8 cellular contexts compared by ENCODE assay signal in genomic region chr17:979539-980405, GRCh38. TPM values are rescaled to one million over a fixed set of nuclear protein-coding genes. Genes with fewer than 3 reads are reported as not detected.
DNase-seq lines count a peak whose midpoint lies in the region; ATAC-seq and TF ChIP-seq lines count a peak whose summit lies in the region.

NXN (minus strand) TSS chr17:979776.

- H3K9me3 ChIP-seq in heart right ventricle = no peaks in the 10 kb centered on the region

- H3K79me2 ChIP-seq in KMS-11 (ENCODE audit: insufficient read depth, low read depth) = no peaks in the 10 kb centered on the region

- H3K4me1 ChIP-seq in KMS-11 (ENCODE audit: low read depth, poor library complexity, severe bottlenecking) = peaks cover 6% of the 10 kb centered on the region
- H3K4me1 ChIP-seq in heart right ventricle = peaks cover 4 to 52% (median 37%) of the 10 kb centered on the region in 9 donors

- no peaks in the 10 kb centered on the region for H3K36me3 ChIP-seq in KMS-11 (ENCODE audit: insufficient read depth)
- H3K36me3 ChIP-seq in heart right ventricle = no peaks in the 10 kb centered on the region

- no peak within 1 kb of the TSS for H3K27ac ChIP-seq in KMS-11
- peak within 1 kb of the TSS; percentile 43 to 84 (median 80) for H3K27ac ChIP-seq in heart right ventricle

- no peak within 1 kb of the TSS for H3K4me3 ChIP-seq in KMS-11 (IDR thresholded peaks at IDR 0.05; ENCODE audit: insufficient read depth, low read depth, low read length)
- H3K4me3 ChIP-seq in heart right ventricle = peak within 1 kb of the TSS; percentile 49 to 94 (median 81)

- H3K4me2 ChIP-seq in KMS-11 = peak within 1 kb of the TSS; percentile 45; the same call in 1 of the 2 replicates

- no peak within 1 kb of the TSS for H3K9ac ChIP-seq in KMS-11

- H3K27me3 ChIP-seq in KMS-11 (ENCODE audit: insufficient read depth, low read depth) = peaks cover 38% of the 10 kb centered on the region
- H3K27me3 ChIP-seq in heart right ventricle = peaks cover 0 to 25% (median 0%) of the 10 kb centered on the region in 7 donors

- 1 to 2% methylated on average over 34 to 91 of the region's 94 CpGs for WGBS in heart right ventricle, 2 donors

- H3K4me3 Mint-ChIP-seq in activated naive CD8-positive, alpha-beta T cell treated with anti-CD3 and anti-CD28 coated beads, Interleukin-2, amount 50 U/mL, for 24 hours = peak within 1 kb of the TSS; percentile 71
- H3K4me3 Mint-ChIP-seq in progenitor cell of endocrine pancreas (ENCODE audit: low read depth) (peak within 1 kb of the TSS; percentile 89), type B pancreatic cell (peak within 1 kb of the TSS; percentile 93)

- peak; percentile 64 for ATAC-seq in GM21528 (IDR thresholded peaks at IDR 0.05; ENCODE audit: low FRiP score, unreplicated experiment)
- peak; percentile 69 for ATAC-seq in activated naive CD8-positive, alpha-beta T cell treated with anti-CD3 and anti-CD28 coated beads, Interleukin-2, amount 50 U/mL, for 24 hours
- ATAC-seq in heart right ventricle = peak; percentile 81 to 97 (median 94)

- intact Hi-C loops in heart right ventricle (cut with DNase I) = loop anchor here (1.0 to 10.0 kb wide), 13 partner anchors 42 to 567 kb away; a partner anchor contains a TSS

- no peak within 1 kb of the TSS for H3K27ac Mint-ChIP-seq in activated naive CD8-positive, alpha-beta T cell treated with anti-CD3 and anti-CD28 coated beads, Interleukin-2, amount 50 U/mL, for 24 hours
- H3K27ac Mint-ChIP-seq in progenitor cell of endocrine pancreas (peak within 1 kb of the TSS; percentile 95), type B pancreatic cell (peak within 1 kb of the TSS; percentile 83)

- no peaks in the 10 kb centered on the region for H3K36me3 Mint-ChIP-seq in activated naive CD8-positive, alpha-beta T cell treated with anti-CD3 and anti-CD28 coated beads, Interleukin-2, amount 50 U/mL, for 24 hours (ENCODE audit: low read depth)
- H3K36me3 Mint-ChIP-seq in progenitor cell of endocrine pancreas (ENCODE audit: insufficient read depth) = no peaks in the 10 kb centered on the region
- H3K36me3 Mint-ChIP-seq in type B pancreatic cell = peaks cover 6% of the 10 kb centered on the region

- H3K27me3 Mint-ChIP-seq in activated naive CD8-positive, alpha-beta T cell treated with anti-CD3 and anti-CD28 coated beads, Interleukin-2, amount 50 U/mL, for 24 hours = peaks cover 33% of the 10 kb centered on the region
- H3K27me3 Mint-ChIP-seq in progenitor cell of endocrine pancreas (peaks cover 7% of the 10 kb centered on the region), type B pancreatic cell (no peaks in the 10 kb centered on the region)

- H4K20me1 ChIP-seq in KMS-11 (ENCODE audit: insufficient read depth) = no peaks in the 10 kb centered on the region

- TF ChIP-seq CTCF in KMS-11 (conservative IDR thresholded peaks at IDR 0.05; ENCODE audit: low read depth, low read length) = no peak
- peak in 5 of 9 donors; percentile 16 to 53 (median 38) for TF ChIP-seq CTCF in heart right ventricle (IDR thresholded peaks at IDR 0.05)
- TF ChIP-seq CTCF in progenitor cell of endocrine pancreas (IDR thresholded peaks at IDR 0.05; ENCODE audit: unreplicated experiment) = peak; percentile 40
- TF ChIP-seq CTCF in type B pancreatic cell (conservative IDR thresholded peaks at IDR 0.05) = peak; percentile 22

- peaks cover 16% of the 10 kb centered on the region for H3K4me1 Mint-ChIP-seq in activated naive CD8-positive, alpha-beta T cell treated with anti-CD3 and anti-CD28 coated beads, Interleukin-2, amount 50 U/mL, for 24 hours
- H3K4me1 Mint-ChIP-seq in progenitor cell of endocrine pancreas (ENCODE audit: low read depth) = peaks cover 11% of the 10 kb centered on the region
- H3K4me1 Mint-ChIP-seq in type B pancreatic cell (ENCODE audit: unreplicated experiment) = peaks cover 40% of the 10 kb centered on the region

- peak within 1 kb of the TSS; percentile 41; the same call in 1 of the 2 replicates for H2AFZ ChIP-seq in KMS-11 (ENCODE audit: low read depth)

- DNase-seq in COLO829 (ENCODE audit: low spot score) (peak; percentile 71), T follicular helper cell (ENCODE audit: low read depth) (peak; percentile 85), heart right ventricle (peak; percentile 85 to 94), progenitor cell of endocrine pancreas (ENCODE audit: low spot score, unreplicated experiment) (peak; percentile 91), type B pancreatic cell (ENCODE audit: extremely low spot score, unreplicated experiment) (peak; percentile 97)
- DNase-seq in activated naive CD8-positive, alpha-beta T cell treated with anti-CD3 and anti-CD28 coated beads, Interleukin-2, amount 50 U/mL, for 24 hours = peak; percentile 89

- no peaks in the 10 kb centered on the region for H3K9me3 Mint-ChIP-seq in activated naive CD8-positive, alpha-beta T cell treated with anti-CD3 and anti-CD28 coated beads, Interleukin-2, amount 50 U/mL, for 24 hours
- H3K9me3 Mint-ChIP-seq in progenitor cell of endocrine pancreas (ENCODE audit: low read depth) = no peaks in the 10 kb centered on the region
- H3K9me3 Mint-ChIP-seq in type B pancreatic cell = no peaks in the 10 kb centered on the region

RNA-seq across cellular contexts. Expression of gene NXN, which starts in this region (rescaled TPM):
- total RNA-seq in heart right ventricle (10 to 100 TPM; 11.6 to 24.4 (median 15.9) TPM), progenitor cell of endocrine pancreas (53.1 and 56.0 TPM in 2 replicates), type B pancreatic cell (ENCODE audit: low replicate concordance) (65.1 and 68.0 TPM in 2 replicates)
- polyA plus RNA-seq in heart right ventricle = 10 to 100 TPM in 1 of 2 donors, 1 to 10 TPM in 1; 9.9 to 20.8 TPM
